Comparison of ENCODE assay signal across 25 cellular contexts in genomic region chr21:34932233-34932632, GRCh38.
DNase-seq lines count a peak whose midpoint lies in the region; ATAC-seq and TF ChIP-seq lines count a peak whose summit lies in the region.
"Had no signal": no experiment of that assay in that cellular context is flagged by ENCODE, and none has a peak within 500 bp of the region (broad histone marks: within the 10 kb centered on the region; RNA-seq: fewer than 3 reads in every experiment).

No MANE protein-coding gene starts in this region.

- H3K4me3 Mint-ChIP-seq in activated CD8-positive, alpha-beta memory T cell treated with anti-CD3 and anti-CD28 coated beads, Interleukin-2, amount 10 ng/mL, durations not matched to agents 7 days and 5 days: no peak overlapping the region
- H3K4me3 Mint-ChIP-seq in activated T-helper 2 cell treated with anti-CD3 and anti-CD28 coated beads, Interferon-gamma antibody, Interleukin-2, Interleukin-4, amounts not matched to agents 10 μg/mL and 5 μg/mL and 100 μg/mL, durations not matched to agents 14 hours and 24 hours and 36 hours (ENCODE audit: low read depth): no peak overlapping the region
- peak overlapping the region; percentile 7 for H3K4me3 Mint-ChIP-seq in natural killer cell
- H3K4me3 Mint-ChIP-seq: activated T-cell treated with anti-CD3 and anti-CD28 coated beads, Interleukin-2, amount 50 U/mL, for 4 hours; brain had no signal

- H3K4me1 ChIP-seq in DND-41 (ENCODE audit: insufficient read depth, low read length): peaks cover 52% of the 10 kb centered on the region

- H3K9me3 Mint-ChIP-seq in activated CD8-positive, alpha-beta memory T cell treated with anti-CD3 and anti-CD28 coated beads, Interleukin-2, amount 10 ng/mL, durations not matched to agents 7 days and 5 days (ENCODE audit: low read depth): no peaks in the 10 kb centered on the region
- no peaks in the 10 kb centered on the region for H3K9me3 Mint-ChIP-seq in activated T-helper 2 cell treated with anti-CD3 and anti-CD28 coated beads, Interferon-gamma antibody, Interleukin-2, Interleukin-4, amounts not matched to agents 10 μg/mL and 5 μg/mL and 100 μg/mL, durations not matched to agents 14 hours and 24 hours and 36 hours
- no peaks in the 10 kb centered on the region for H3K9me3 Mint-ChIP-seq in natural killer cell
- H3K9me3 Mint-ChIP-seq: activated T-cell treated with anti-CD3 and anti-CD28 coated beads, Interleukin-2, amount 50 U/mL, for 4 hours; brain had no signal

- no peaks in the 10 kb centered on the region for H3K27me3 Mint-ChIP-seq in activated CD8-positive, alpha-beta memory T cell treated with anti-CD3 and anti-CD28 coated beads, Interleukin-2, amount 10 ng/mL, durations not matched to agents 7 days and 5 days
- no peaks in the 10 kb centered on the region for H3K27me3 Mint-ChIP-seq in activated T-helper 2 cell treated with anti-CD3 and anti-CD28 coated beads, Interferon-gamma antibody, Interleukin-2, Interleukin-4, amounts not matched to agents 10 μg/mL and 5 μg/mL and 100 μg/mL, durations not matched to agents 14 hours and 24 hours and 36 hours (ENCODE audit: low read depth)
- H3K27me3 Mint-ChIP-seq in natural killer cell (ENCODE audit: low read depth in 2 of 2): no peaks in the 10 kb centered on the region

- no peak overlapping the region for H3K4me3 ChIP-seq in DND-41 (ENCODE audit: low read depth in 1 of 2, low read length in 2 of 2)
- H3K4me3 ChIP-seq: A549, GM12878, K562, PC-9, tibial artery had no signal

- H3K36me3 ChIP-seq in DND-41 (ENCODE audit: insufficient read depth, low read length): peaks cover 23% of the 10 kb centered on the region
- H3K36me3 ChIP-seq: tibial artery had no signal

- H3K27ac ChIP-seq in DND-41 (ENCODE audit: low read length): peak overlapping the region; percentile 84; the same call in 1 of the 2 replicates
- H3K27ac ChIP-seq: A549, PC-9, tibial artery, VCaP had no signal

- H3K4me2 ChIP-seq in DND-41 (ENCODE audit: insufficient read depth, low read length): no peak overlapping the region
- H3K4me2 ChIP-seq: A549, PC-9 had no signal

- H3K9me3 ChIP-seq in DND-41 (ENCODE audit: insufficient read depth, low read length, severe bottlenecking): no peaks in the 10 kb centered on the region
- H3K9me3 ChIP-seq: A549, tibial artery had no signal

- H4K20me1 ChIP-seq in DND-41 (ENCODE audit: insufficient read depth, low read length): peaks cover 53% of the 10 kb centered on the region

- CTCF ChIA-PET in activated CD8-positive, alpha-beta memory T cell treated with anti-CD3 and anti-CD28 coated beads, Interleukin-2, amount 10 ng/mL, durations not matched to agents 7 days and 5 days (lab: Charles Lee): interaction anchor here (1.0 to 1.4 kb wide), 5 partner anchors 22 to 116 kb away, joined by 3 to 4 read pairs (median 3); no protein-coding TSS in a partner anchor

- H3K4me1 Mint-ChIP-seq in activated CD8-positive, alpha-beta memory T cell treated with anti-CD3 and anti-CD28 coated beads, Interleukin-2, amount 10 ng/mL, durations not matched to agents 7 days and 5 days: peaks cover 66% of the 10 kb centered on the region
- H3K4me1 Mint-ChIP-seq in activated T-helper 2 cell treated with anti-CD3 and anti-CD28 coated beads, Interferon-gamma antibody, Interleukin-2, Interleukin-4, amounts not matched to agents 10 μg/mL and 5 μg/mL and 100 μg/mL, durations not matched to agents 14 hours and 24 hours and 36 hours (ENCODE audit: low read depth): peaks cover 77% of the 10 kb centered on the region
- peaks cover 68 to 75% of the 10 kb centered on the region in 2 donors for H3K4me1 Mint-ChIP-seq in natural killer cell

- peak; percentile 51 for DNase-seq in activated CD8-positive, alpha-beta memory T cell treated with anti-CD3 and anti-CD28 coated beads, Interleukin-2, amount 10 ng/mL, durations not matched to agents 7 days and 5 days
- DNase-seq in activated CD8-positive, alpha-beta memory T cell treated with anti-CD3 and anti-CD28 coated beads for 24 hours: no peak
- peak; percentile 36 for DNase-seq in DND-41
- no peak for DNase-seq in activated T-helper 2 cell treated with anti-CD3 and anti-CD28 coated beads, Interferon-gamma antibody, Interleukin-2, Interleukin-4, amounts not matched to agents 10 μg/mL and 5 μg/mL and 100 μg/mL, durations not matched to agents 14 hours and 24 hours and 36 hours (ENCODE audit: low spot score)
- no peak for DNase-seq in natural killer cell
- DNase-seq in DMS53 treated with DMSO at 0.1 percent for 48 hours (lab: John Stamatoyannopoulos, UW; ENCODE audit: unreplicated experiment): no peak
- DNase-seq in NCI-H2081 (lab: John Stamatoyannopoulos, UW): no peak
- no peak for DNase-seq in DMS153 treated with DMSO at 0.1 percent for 48 hours (lab: John Stamatoyannopoulos, UW; ENCODE audit: unreplicated experiment)
- DNase-seq: activated T-cell treated with anti-CD3 and anti-CD28 coated beads, Interleukin-2, amount 50 U/mL, for 4 hours; AML-193; hippocampal formation; MM.1S; NCI-H2029; NCI-H526; nucleus accumbens; PC-9; T-helper 9 cell; tibial artery had no signal

- H3K27ac Mint-ChIP-seq in activated CD8-positive, alpha-beta memory T cell treated with anti-CD3 and anti-CD28 coated beads, Interleukin-2, amount 10 ng/mL, durations not matched to agents 7 days and 5 days: peak overlapping the region; percentile 96
- H3K27ac Mint-ChIP-seq in activated T-helper 2 cell treated with anti-CD3 and anti-CD28 coated beads, Interferon-gamma antibody, Interleukin-2, Interleukin-4, amounts not matched to agents 10 μg/mL and 5 μg/mL and 100 μg/mL, durations not matched to agents 14 hours and 24 hours and 36 hours: peak overlapping the region; percentile 91
- peak overlapping the region; percentile 93 for H3K27ac Mint-ChIP-seq in natural killer cell
- H3K27ac Mint-ChIP-seq: brain had no signal

- ATAC-seq in activated CD8-positive, alpha-beta memory T cell treated with anti-CD3 and anti-CD28 coated beads, Interleukin-2, amount 10 ng/mL, durations not matched to agents 7 days and 5 days: no peak
- ATAC-seq in DND-41 (ENCODE audit: insufficient read depth, low read depth): peak; percentile 59
- ATAC-seq in natural killer cell: no peak
- ATAC-seq: A549; activated T-cell treated with anti-CD3 and anti-CD28 coated beads, Interleukin-2, amount 50 U/mL, for 4 hours; GM12878; K562; left lobe of liver; Right ventricle myocardium inferior had no signal

- intact Hi-C loops in activated T-helper 2 cell treated with anti-CD3 and anti-CD28 coated beads, Interferon-gamma antibody, Interleukin-2, Interleukin-4, amounts not matched to agents 10 μg/mL and 5 μg/mL and 100 μg/mL, durations not matched to agents 14 hours and 24 hours and 36 hours (cut with micrococcal nuclease): loop anchor here (5.0 kb wide), 1 partner anchor 35 kb away; no protein-coding TSS in a partner anchor
- intact Hi-C loops in natural killer cell (cut with micrococcal nuclease): no loop called here

- H2AFZ ChIP-seq in DND-41 (ENCODE audit: low read depth, low read length): no peak overlapping the region
- H2AFZ ChIP-seq: PC-9 had no signal

- H3K36me3 Mint-ChIP-seq in activated CD8-positive, alpha-beta memory T cell treated with anti-CD3 and anti-CD28 coated beads, Interleukin-2, amount 10 ng/mL, durations not matched to agents 7 days and 5 days: peaks cover 6% of the 10 kb centered on the region
- peaks cover 33% of the 10 kb centered on the region for H3K36me3 Mint-ChIP-seq in activated T-helper 2 cell treated with anti-CD3 and anti-CD28 coated beads, Interferon-gamma antibody, Interleukin-2, Interleukin-4, amounts not matched to agents 10 μg/mL and 5 μg/mL and 100 μg/mL, durations not matched to agents 14 hours and 24 hours and 36 hours (ENCODE audit: low read depth)
- H3K36me3 Mint-ChIP-seq in natural killer cell: no peaks in the 10 kb centered on the region
- H3K36me3 Mint-ChIP-seq: brain had no signal

- peaks cover 96% of the 10 kb centered on the region for H3K79me2 ChIP-seq in DND-41 (ENCODE audit: insufficient read depth, low read length)

- H3K27me3 ChIP-seq in DND-41 (ENCODE audit: insufficient read depth, low read length, poor library complexity): no peaks in the 10 kb centered on the region
- H3K27me3 ChIP-seq: tibial artery had no signal

- TF ChIP-seq CTCF in DND-41 (IDR thresholded peaks at IDR 0.05; ENCODE audit: borderline replicate concordance, extremely low read depth, low read length, poor library complexity, severe bottlenecking) (no peak), natural killer cell (IDR thresholded peaks at IDR 0.05) (no peak)

- H3K9ac ChIP-seq in DND-41 (ENCODE audit: low read depth, low read length): no peak overlapping the region

Comparison
In these comparisons a context has a peak if more than half of its experiments do, and no peak if none do; other contexts are left out.
1. DNase-seq: peak in activated CD8-positive, alpha-beta memory T cell treated with anti-CD3 and anti-CD28 coated beads, Interleukin-2, amount 10 ng/mL, durations not matched to agents 7 days and 5 days (single experiment) and DND-41 (single experiment); none in activated CD8-positive, alpha-beta memory T cell treated with anti-CD3 and anti-CD28 coated beads for 24 hours (single experiment), activated T-helper 2 cell treated with anti-CD3 and anti-CD28 coated beads, Interferon-gamma antibody, Interleukin-2, Interleukin-4, amounts not matched to agents 10 μg/mL and 5 μg/mL and 100 μg/mL, durations not matched to agents 14 hours and 24 hours and 36 hours (single experiment), natural killer cell (single experiment), DMS53 treated with DMSO at 0.1 percent for 48 hours (single experiment), NCI-H2081 (0 of 2) and DMS153 treated with DMSO at 0.1 percent for 48 hours (single experiment).
2. Peak in every context shown above with its lines, with median percentiles within 50 percentile points of each other: H3K27ac Mint-ChIP-seq.